1 cellular context compared by ENCODE assay signal in genomic region chr15:71448688-71449114, GRCh38.
TF ChIP-seq lines count a peak whose summit lies in the region.

No MANE protein-coding gene starts in this region.

TF ChIP-seq in GM12878, 131 proteins besides CTCF, POLR2A, EP300 and RAD21 (continued from another document):
- no peak for TF ChIP-seq PBX3 (IDR thresholded peaks at IDR 0.05; ENCODE audit: insufficient replicate concordance, low read depth, low read length)
